In the genomic region with DNA sequence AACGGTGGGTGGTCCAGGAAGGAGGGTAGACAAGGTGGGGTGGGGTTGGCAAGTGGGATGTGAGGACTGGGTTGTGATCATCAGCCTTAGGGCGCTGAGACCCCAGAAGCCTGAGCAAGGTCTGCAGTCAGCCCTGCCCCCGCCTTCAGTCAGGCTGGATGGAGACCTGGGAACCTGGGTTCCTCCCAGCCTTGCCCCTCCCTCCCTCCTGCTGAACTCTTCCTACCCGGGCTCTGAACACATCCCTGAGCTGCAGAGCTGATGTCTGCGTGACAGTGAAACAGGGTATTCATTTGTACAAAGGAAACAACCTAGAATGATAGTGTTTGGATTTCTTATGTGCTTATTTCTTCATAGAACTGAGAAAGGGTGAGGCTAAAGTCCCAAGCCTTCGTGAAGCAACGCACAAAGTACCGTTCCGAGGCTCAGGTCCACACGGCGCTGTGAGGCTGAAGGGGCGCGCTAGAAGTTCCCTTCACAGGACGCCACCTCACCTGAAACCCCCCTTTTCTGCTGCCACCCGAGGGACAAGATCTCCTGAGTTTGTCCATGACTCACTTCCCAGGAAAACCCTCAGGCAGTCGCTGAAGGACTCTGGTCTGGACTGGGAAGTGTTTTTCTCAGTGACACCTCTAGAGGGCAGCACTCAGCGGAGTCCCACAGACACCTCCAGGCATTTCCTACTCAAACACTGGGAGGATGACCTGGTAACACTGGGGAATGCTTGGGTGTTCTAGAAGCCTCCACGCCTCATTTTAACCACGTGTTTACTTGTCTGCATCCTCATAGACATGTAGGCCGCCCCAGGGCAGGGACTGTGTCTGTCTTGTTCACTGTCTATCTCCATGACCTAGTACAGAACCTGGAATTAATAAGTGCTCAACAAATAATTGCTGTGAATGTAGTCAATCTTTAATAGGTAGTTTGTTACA, we compare ENCODE assay signal across 8 cellular contexts. TPM values are rescaled to one million over a fixed set of nuclear protein-coding genes. Genes with fewer than 3 reads are reported as not detected.
A peak's percentile ranks its signal among the peaks of the same experiment; 100 is the strongest.
DNase-seq lines count a peak whose midpoint lies in the region; ATAC-seq and TF ChIP-seq lines count a peak whose summit lies in the region.

No MANE protein-coding gene starts in this region.

- no peak overlapping the region for H3K4me2 ChIP-seq in OCI-LY7 (ENCODE audit: low read length)
- H3K4me2 ChIP-seq in osteoblast (ENCODE audit: insufficient read depth, low read length): no peak overlapping the region

- no peaks in the 10 kb centered on the region for H3K36me3 ChIP-seq in OCI-LY7 (ENCODE audit: insufficient read depth, low read length)
- H3K36me3 ChIP-seq in osteoblast (ENCODE audit: insufficient read depth, low read length): no peaks in the 10 kb centered on the region

- intact Hi-C loops in OCI-LY7 (cut with micrococcal nuclease; ENCODE audit: unreplicated experiment): no loop called here

- no peak overlapping the region for H3K4me3 ChIP-seq in OCI-LY7 (ENCODE audit: low read depth, low read length, poor library complexity, severe bottlenecking)
- no peak overlapping the region for H3K4me3 ChIP-seq in fibroblast of pulmonary artery (replicated peaks; ENCODE audit: low read depth, low read length)
- no peak overlapping the region for H3K4me3 ChIP-seq in osteoblast (ENCODE audit: insufficient read depth, low read length)

- H2AFZ ChIP-seq in OCI-LY7 (ENCODE audit: low read length) (no peak overlapping the region), osteoblast (ENCODE audit: low read length) (no peak overlapping the region)

- POLR2A ChIA-PET in OCI-LY7 (lab: Charles Lee): no interaction called here

- H3K27ac ChIP-seq in OCI-LY7 (ENCODE audit: low read depth, low read length, poor library complexity, severe bottlenecking) (no peak overlapping the region), osteoblast (ENCODE audit: low read depth, low read length) (no peak overlapping the region)

- CTCF ChIA-PET in OCI-LY7 (lab: Charles Lee; ENCODE audit: unreplicated experiment): no interaction called here

- TF ChIP-seq CTCF in AG09319 (IDR thresholded peaks at IDR 0.05; ENCODE audit: low read depth, low read length): peak; percentile 69
- TF ChIP-seq CTCF in OCI-LY7 (conservative IDR thresholded peaks at IDR 0.05; ENCODE audit: low read length): peak; percentile 83
- TF ChIP-seq CTCF in fibroblast of pulmonary artery (IDR thresholded peaks at IDR 0.05; ENCODE audit: low read length, missing control alignments): peak; percentile 81
- peak; percentile 84 for TF ChIP-seq CTCF in osteoblast (IDR thresholded peaks at IDR 0.05; ENCODE audit: extremely low read depth, low read depth, low read length)

- H4K20me1 ChIP-seq in OCI-LY7 (ENCODE audit: insufficient read depth, low read length): no peaks in the 10 kb centered on the region
- no peaks in the 10 kb centered on the region for H4K20me1 ChIP-seq in osteoblast (ENCODE audit: insufficient read depth, low read length)

- H3K9me2 ChIP-seq in OCI-LY7 (ENCODE audit: insufficient read depth, low read length): no peaks in the 10 kb centered on the region

- DNase-seq in AG09319 (ENCODE audit: extremely low read depth, low read depth) (peak; percentile 18), OCI-LY7 (ENCODE audit: low spot score) (peak; percentile 50), activated T-cell treated with anti-CD3 and anti-CD28 coated beads for 48 hours (ENCODE audit: low read depth) (peak; percentile 38), fibroblast of pulmonary artery (ENCODE audit: low read depth) (peak; percentile 68), osteoblast (ENCODE audit: insufficient read length, low spot score, missing footprints) (peak; percentile 65)

- no TSS peak for BruUV-seq in OCI-LY7 (replicated peaks; lab: Mats Ljungman, UMichigan)

- H3K9me3 ChIP-seq in OCI-LY7 (ENCODE audit: low read length): no peaks in the 10 kb centered on the region
- H3K9me3 ChIP-seq in osteoblast (ENCODE audit: low read depth, low read length): no peaks in the 10 kb centered on the region

- H3K4me1 ChIP-seq in OCI-LY7 (ENCODE audit: insufficient read depth, low read length, poor library complexity, severe bottlenecking) (no peaks in the 10 kb centered on the region), osteoblast (ENCODE audit: insufficient read depth, low read length) (peaks cover 6% of the 10 kb centered on the region)

- peaks cover 6% of the 10 kb centered on the region for H3K27me3 ChIP-seq in osteoblast (ENCODE audit: insufficient read depth, low read length)

- ATAC-seq in GM18517 (IDR thresholded peaks at IDR 0.05; ENCODE audit: unreplicated experiment) (peak; percentile 61), HG03342 (IDR thresholded peaks at IDR 0.05; ENCODE audit: unreplicated experiment) (peak; percentile 87), HG02970 (IDR thresholded peaks at IDR 0.05; ENCODE audit: low FRiP score, unreplicated experiment) (no peak)

- H3K79me2 ChIP-seq in OCI-LY7 (ENCODE audit: insufficient read depth, low read depth, low read length) (no peaks in the 10 kb centered on the region), osteoblast (ENCODE audit: insufficient read depth, low read length) (no peaks in the 10 kb centered on the region)

RNA-seq across cellular contexts. Expression of gene GSTA5, which starts 1.2 kb away (rescaled TPM):
- not detected in 2 replicates for total RNA-seq in OCI-LY7 (2014; rRNA removed; shearing (Covaris generic))
- total RNA-seq in OCI-LY7 (2022) (not detected in 2 replicates), osteoblast (not detected in 2 replicates)

RNA-seq across cellular contexts. Expression of gene GSTA1, which starts 35.8 kb away (rescaled TPM):
- total RNA-seq in OCI-LY7 (2014; rRNA removed; shearing (Covaris generic)): not detected in 2 replicates
- total RNA-seq in OCI-LY7 (2022) (not detected in 2 replicates), osteoblast (not detected in 2 replicates)

Comparison
In these comparisons a context has a peak if more than half of its experiments do, and no peak if none do; other contexts are left out.
1. DNase-seq: peak in every context shown above with its lines; median percentile 68 in fibroblast of pulmonary artery; 65 in osteoblast; 50 in OCI-LY7; 38 in activated T-cell treated with anti-CD3 and anti-CD28 coated beads for 48 hours; 18 in AG09319.